ENCODE assay signal across 8 cellular contexts in the genomic region with DNA sequence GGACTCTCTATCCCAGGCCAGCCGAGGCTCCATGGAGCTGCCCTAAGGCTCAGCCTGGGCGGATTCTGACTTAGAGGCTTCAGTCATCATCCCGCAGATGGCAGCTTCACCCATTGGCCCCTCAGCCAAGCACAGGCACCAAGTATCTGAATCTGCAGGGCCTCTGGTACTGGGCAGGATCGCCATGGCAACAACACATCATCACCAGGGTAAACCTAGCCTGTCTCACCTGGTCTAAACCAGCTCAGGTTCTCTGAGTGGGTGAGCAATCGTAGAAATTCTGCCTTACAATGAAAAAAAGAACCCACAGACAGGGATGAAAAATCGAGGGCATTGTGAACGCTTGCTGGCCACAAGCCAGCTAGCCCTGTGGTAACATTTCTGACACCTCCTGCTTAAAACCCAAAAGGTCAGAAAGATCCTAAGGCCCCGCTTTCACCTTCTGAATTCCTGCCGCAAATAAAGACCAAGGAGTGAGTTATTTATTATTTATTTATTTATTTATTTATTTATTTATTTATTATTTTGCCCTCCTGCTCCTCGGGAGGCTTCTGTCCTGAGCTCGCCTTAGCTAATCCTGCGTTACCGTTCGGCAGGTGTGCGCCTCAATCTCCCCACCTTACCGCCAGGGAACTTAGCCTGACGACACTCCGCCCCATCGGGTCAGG.
DNase-seq lines count a peak whose midpoint lies in the region; ATAC-seq lines count a peak whose summit lies in the region.

No MANE protein-coding gene starts in this region.

- peak overlapping the region; percentile 52 for H3K4me3 Mint-ChIP-seq in central memory CD8-positive, alpha-beta T cell

- intact Hi-C loops in posterior cingulate gyrus (cut with DNase I), result loop anchor here (2.0 kb wide), 1 partner anchor 115 kb away; no protein-coding TSS in a partner anchor

- H3K27ac Mint-ChIP-seq in central memory CD8-positive, alpha-beta T cell (ENCODE audit: low read depth), result no peak overlapping the region

- no peaks in the 10 kb centered on the region for H3K27me3 Mint-ChIP-seq in central memory CD8-positive, alpha-beta T cell

- peak; percentile 43 for DNase-seq in NCI-H2196 (lab: John Stamatoyannopoulos, UW; ENCODE audit: unreplicated experiment)
- DNase-seq in NCI-H2196 treated with DMSO at 0.1 percent for 48 hours (lab: John Stamatoyannopoulos, UW; ENCODE audit: unreplicated experiment), result no peak
- peak; percentile 47 for DNase-seq in T follicular helper cell (ENCODE audit: low read depth)
- DNase-seq in central memory CD8-positive, alpha-beta T cell (ENCODE audit: low spot score in 2 of 2), result peak in 1 of 2 donors; percentile 47
- DNase-seq in stimulated activated CD4-positive, alpha-beta T cell treated with anti-CD3 and anti-CD28 coated beads, Interleukin-4, amount 100 ng/mL, for 24 hours, result peak; percentile 56
- DNase-seq in posterior cingulate gyrus, result no peak

- no peaks in the 10 kb centered on the region for H3K9me3 Mint-ChIP-seq in central memory CD8-positive, alpha-beta T cell

- peak; percentile 78 for ATAC-seq in central memory CD8-positive, alpha-beta T cell (replicated peaks; ENCODE audit: extremely low read depth, poor library complexity, severe bottlenecking)
- ATAC-seq in HG03159 (IDR thresholded peaks at IDR 0.05; ENCODE audit: unreplicated experiment) (no peak), GM18870 (IDR thresholded peaks at IDR 0.05; ENCODE audit: unreplicated experiment) (no peak)

- peaks cover 58% of the 10 kb centered on the region for H3K4me1 Mint-ChIP-seq in central memory CD8-positive, alpha-beta T cell

- peaks cover 26% of the 10 kb centered on the region for H3K36me3 Mint-ChIP-seq in central memory CD8-positive, alpha-beta T cell (ENCODE audit: insufficient read depth)

Comparison
In these comparisons a context has a peak if more than half of its experiments do, and no peak if none do; other contexts are left out.
1. DNase-seq: peak in NCI-H2196 (single experiment), T follicular helper cell (single experiment) and stimulated activated CD4-positive, alpha-beta T cell treated with anti-CD3 and anti-CD28 coated beads, Interleukin-4, amount 100 ng/mL, for 24 hours (single experiment); none in NCI-H2196 treated with DMSO at 0.1 percent for 48 hours (single experiment) and posterior cingulate gyrus (0 of 10).